ENCODE assay signal across 35 cellular contexts in genomic region chr20:7748624-7749023, GRCh38.
DNase-seq lines count a peak whose midpoint lies in the region; ATAC-seq, FAIRE-seq and TF ChIP-seq lines count a peak whose summit lies in the region.
"Had no signal": no experiment of that assay in that cellular context is flagged by ENCODE, and none has a peak within 500 bp of the region (broad histone marks: within the 10 kb centered on the region; RNA-seq: fewer than 3 reads in every experiment).

No MANE protein-coding gene starts in this region.

- H3K4me1 Mint-ChIP-seq in activated T-helper 2 cell treated with anti-CD3 and anti-CD28 coated beads, Interferon-gamma antibody, Interleukin-2, Interleukin-4, amounts not matched to agents 10 μg/mL and 5 μg/mL and 100 μg/mL, durations not matched to agents 14 hours and 24 hours and 36 hours (ENCODE audit: low read depth), result no peaks in the 10 kb centered on the region
- H3K4me1 Mint-ChIP-seq: B cell; CD14-positive monocyte; CD4-positive, alpha-beta memory T cell; CD4-positive, CD25-positive, alpha-beta regulatory T cell; CD8-positive, alpha-beta memory T cell had no signal

- no peak overlapping the region for H3K4me2 ChIP-seq in HepG2 (ENCODE audit: low read depth, low read length)
- H3K4me2 ChIP-seq: A549; BLaER1; BLaER1 treated with 17β-estradiol and CSF1 and Interleukin-3, amounts not matched to agents 10 nM and 100 nM had no signal

- no TSS peak for BruUV-seq in HepG2 (replicated peaks; lab: Mats Ljungman, UMichigan)

- H2AFZ ChIP-seq in HepG2 (ENCODE audit: low read length), result no peak overlapping the region

- no peaks in the 10 kb centered on the region for H3K79me2 ChIP-seq in HepG2 (ENCODE audit: insufficient read depth, low read length)

- in situ Hi-C loops in HepG2 (cut with HindIII; ENCODE audit: extremely low pct_ligation_motif_present, low pct_unique_long_range_greater_than_20kb), result no loop called here

- no peaks in the 10 kb centered on the region for H3K9me3 Mint-ChIP-seq in activated T-helper 2 cell treated with anti-CD3 and anti-CD28 coated beads, Interferon-gamma antibody, Interleukin-2, Interleukin-4, amounts not matched to agents 10 μg/mL and 5 μg/mL and 100 μg/mL, durations not matched to agents 14 hours and 24 hours and 36 hours
- H3K9me3 Mint-ChIP-seq: CD8-positive, alpha-beta T cell had no signal

- H3K27ac ChIP-seq in liver (ENCODE audit: low read depth in 1 of 2, low read length in 2 of 2) (no peak overlapping the region), HepG2 (ENCODE audit: extremely low read length, insufficient read depth, low read length) (no peak overlapping the region)
- H3K27ac ChIP-seq: 22Rv1; A549; BLaER1; BLaER1 treated with 17β-estradiol and CSF1 and Interleukin-3, amounts not matched to agents 10 nM and 100 nM; C4-2B had no signal

- no peak overlapping the region for H3K4me3 Mint-ChIP-seq in activated T-helper 2 cell treated with anti-CD3 and anti-CD28 coated beads, Interferon-gamma antibody, Interleukin-2, Interleukin-4, amounts not matched to agents 10 μg/mL and 5 μg/mL and 100 μg/mL, durations not matched to agents 14 hours and 24 hours and 36 hours (ENCODE audit: low read depth)
- H3K4me3 Mint-ChIP-seq: B cell; CD14-positive monocyte; CD4-positive, alpha-beta memory T cell; CD4-positive, alpha-beta T cell; CD4-positive, CD25-positive, alpha-beta regulatory T cell; CD8-positive, alpha-beta memory T cell; CD8-positive, alpha-beta T cell had no signal

- CTCF ChIA-PET in HepG2 (lab: Yijun Ruan, JAX; ENCODE audit: low intra/inter-chr PET ratio, low total read pairs), result no interaction called here

- H3K27me3 ChIP-seq in liver (ENCODE audit: control insufficient read depth in 4 of 4, insufficient read depth in 4 of 4, low read length in 3 of 4), result no peaks in the 10 kb centered on the region
- no peaks in the 10 kb centered on the region for H3K27me3 ChIP-seq in HepG2 (ENCODE audit: control insufficient read depth in 1 of 2, insufficient read depth in 2 of 2, low read length in 2 of 2)
- H3K27me3 ChIP-seq: BLaER1; BLaER1 treated with 17β-estradiol and CSF1 and Interleukin-3, amounts not matched to agents 10 nM and 100 nM had no signal

- DNase-seq in HepG2 (ENCODE audit: low spot score) (no peak), left lobe of liver (ENCODE audit: low spot score) (no peak), mucosa of gallbladder (ENCODE audit: low spot score) (peak; percentile 31), pons (ENCODE audit: low spot score) (no peak)
- no peak for DNase-seq in activated T-helper 2 cell treated with anti-CD3 and anti-CD28 coated beads, Interferon-gamma antibody, Interleukin-2, Interleukin-4, amounts not matched to agents 10 μg/mL and 5 μg/mL and 100 μg/mL, durations not matched to agents 14 hours and 24 hours and 36 hours (ENCODE audit: low spot score)
- DNase-seq: 8988T; ACHN; AML-193; BE2C; C1 segment of cervical spinal cord; Caco-2; Calu3; CD4-positive, alpha-beta memory T cell; CD4-positive, alpha-beta T cell; CD4-positive, CD25-positive, alpha-beta regulatory T cell; CD8-positive, alpha-beta memory T cell; CD8-positive, alpha-beta T cell; COR-L47; DMS 273 treated with DMSO at 0.1 percent for 48 hours; DMS153; DMS53; DMS79; DMS79 treated with DMSO at 0.1 percent for 48 hours; DND-41; EL had no signal

- H3K36me3 ChIP-seq in liver (ENCODE audit: control insufficient read depth in 4 of 4, insufficient read depth in 3 of 4, low read depth in 1 of 4, low read length in 3 of 4), result no peaks in the 10 kb centered on the region
- H3K36me3 ChIP-seq in HepG2 (replicated peaks in 1 of 2; ENCODE audit: control insufficient read depth in 1 of 2, insufficient read depth in 2 of 2, low read length in 2 of 2), result no peaks in the 10 kb centered on the region
- H3K36me3 ChIP-seq: BE2C; BLaER1; BLaER1 treated with 17β-estradiol and CSF1 and Interleukin-3, amounts not matched to agents 10 nM and 100 nM had no signal

- H3K36me3 Mint-ChIP-seq in activated T-helper 2 cell treated with anti-CD3 and anti-CD28 coated beads, Interferon-gamma antibody, Interleukin-2, Interleukin-4, amounts not matched to agents 10 μg/mL and 5 μg/mL and 100 μg/mL, durations not matched to agents 14 hours and 24 hours and 36 hours (ENCODE audit: low read depth), result no peaks in the 10 kb centered on the region
- H3K36me3 Mint-ChIP-seq: CD14-positive monocyte; CD4-positive, alpha-beta memory T cell; CD4-positive, CD25-positive, alpha-beta regulatory T cell; CD8-positive, alpha-beta memory T cell; CD8-positive, alpha-beta T cell had no signal

- no peak for TF ChIP-seq CTCF in liver (IDR thresholded peaks at IDR 0.05; ENCODE audit: low read depth, low read length, missing input control)
- TF ChIP-seq CTCF in HepG2 (CRISPR knock-in tag; IDR thresholded peaks at IDR 0.05), result no peak

- ATAC-seq in HepG2, result no peak
- ATAC-seq in left lobe of liver, result peak; percentile 52
- ATAC-seq: A549; CD8-positive, alpha-beta T cell had no signal

- peaks cover 2 to 17% (median 5%) of the 10 kb centered on the region in 4 donors for H3K4me1 ChIP-seq in liver (ENCODE audit: control insufficient read depth in 4 of 4, insufficient read depth in 4 of 4, low read length in 3 of 4)
- peaks cover 8% of the 10 kb centered on the region; the same call in 1 of the 2 replicates for H3K4me1 ChIP-seq in HepG2 (ENCODE audit: insufficient read depth, low read length)
- H3K4me1 ChIP-seq: A549; BE2C; BLaER1; BLaER1 treated with 17β-estradiol and CSF1 and Interleukin-3, amounts not matched to agents 10 nM and 100 nM; Caco-2 had no signal

- no peak for TF ChIP-seq POLR2A in HepG2 (IDR thresholded peaks at IDR 0.05; ENCODE audit: insufficient read depth in 1 of 2, low read depth in 2 of 2, low read length in 2 of 2)

- no peaks in the 10 kb centered on the region for H4K20me1 ChIP-seq in HepG2 (ENCODE audit: insufficient read depth, low read length)
- H4K20me1 ChIP-seq: BLaER1; BLaER1 treated with 17β-estradiol and CSF1 and Interleukin-3, amounts not matched to agents 10 nM and 100 nM had no signal

- H3K9me3 ChIP-seq in liver (ENCODE audit: control insufficient read depth in 4 of 4, low read length in 3 of 4) (peaks cover 0 to 7% (median 0%) of the 10 kb centered on the region in 4 donors), HepG2 (ENCODE audit: low read length) (no peaks in the 10 kb centered on the region)
- H3K9me3 ChIP-seq: A549; BE2C; BLaER1; BLaER1 treated with 17β-estradiol and CSF1 and Interleukin-3, amounts not matched to agents 10 nM and 100 nM; Caco-2 had no signal

- no peak overlapping the region for H3K9ac ChIP-seq in liver (ENCODE audit: low read depth in 1 of 2, low read length in 2 of 2)
- H3K9ac ChIP-seq in HepG2 (ENCODE audit: insufficient read depth, low read depth, low read length), result no peak overlapping the region
- H3K9ac ChIP-seq: BLaER1; BLaER1 treated with 17β-estradiol and CSF1 and Interleukin-3, amounts not matched to agents 10 nM and 100 nM had no signal

- intact Hi-C loops in HepG2 (cut with micrococcal nuclease; ENCODE audit: unreplicated experiment), result no loop called here
- intact Hi-C loops in activated T-helper 2 cell treated with anti-CD3 and anti-CD28 coated beads, Interferon-gamma antibody, Interleukin-2, Interleukin-4, amounts not matched to agents 10 μg/mL and 5 μg/mL and 100 μg/mL, durations not matched to agents 14 hours and 24 hours and 36 hours (cut with micrococcal nuclease), result no loop called here

- peaks cover 6% of the 10 kb centered on the region for H3K27me3 Mint-ChIP-seq in activated T-helper 2 cell treated with anti-CD3 and anti-CD28 coated beads, Interferon-gamma antibody, Interleukin-2, Interleukin-4, amounts not matched to agents 10 μg/mL and 5 μg/mL and 100 μg/mL, durations not matched to agents 14 hours and 24 hours and 36 hours (ENCODE audit: low read depth)
- H3K27me3 Mint-ChIP-seq: B cell; CD4-positive, alpha-beta memory T cell; CD4-positive, alpha-beta T cell; CD4-positive, CD25-positive, alpha-beta regulatory T cell; CD8-positive, alpha-beta memory T cell had no signal

- POLR2A ChIA-PET in HepG2 (lab: Yijun Ruan, JAX), result no interaction called here

- TF ChIP-seq EP300 in HepG2 (IDR thresholded peaks at IDR 0.05; ENCODE audit: low read depth in 2 of 2, low read length in 2 of 2), result no peak
- no peak for TF ChIP-seq EP300 in HepG2 (CRISPR knock-in tag; IDR thresholded peaks at IDR 0.05; ENCODE audit: borderline replicate concordance)

- no peak for FAIRE-seq in HepG2 (lab: Jason Lieb, UNC)
- FAIRE-seq: A204.1, A549, D721Med had no signal

- H3K4me3 ChIP-seq in liver (ENCODE audit: low read depth in 1 of 3, low read length in 3 of 3) (no peak overlapping the region), HepG2 (replicated peaks in 1 of 3; ENCODE audit: insufficient read depth in 1 of 3, low read depth in 2 of 3, low read length in 3 of 3) (no peak overlapping the region)
- H3K4me3 ChIP-seq: A549; BLaER1; BLaER1 treated with 17β-estradiol and CSF1 and Interleukin-3, amounts not matched to agents 10 nM and 100 nM had no signal

- no peak overlapping the region for H3K27ac Mint-ChIP-seq in activated T-helper 2 cell treated with anti-CD3 and anti-CD28 coated beads, Interferon-gamma antibody, Interleukin-2, Interleukin-4, amounts not matched to agents 10 μg/mL and 5 μg/mL and 100 μg/mL, durations not matched to agents 14 hours and 24 hours and 36 hours
- H3K27ac Mint-ChIP-seq: B cell; CD14-positive monocyte; CD4-positive, alpha-beta memory T cell; CD4-positive, alpha-beta T cell; CD4-positive, CD25-positive, alpha-beta regulatory T cell; CD8-positive, alpha-beta memory T cell; CD8-positive, alpha-beta T cell had no signal

- TF ChIP-seq RAD21 in liver (IDR thresholded peaks at IDR 0.05) (no peak), HepG2 (CRISPR knock-in tag; IDR thresholded peaks at IDR 0.05) (no peak)

TF ChIP-seq in liver, 16 proteins besides CTCF, POLR2A, EP300 and RAD21:
- TF ChIP-seq HNF4A (conservative IDR thresholded peaks at IDR 0.05) (peak; percentile 13 to 26), HNF4G (IDR thresholded peaks at IDR 0.05) (no peak)

TF ChIP-seq in HepG2, 621 proteins besides CTCF, POLR2A, EP300 and RAD21:
- TF ChIP-seq KLF16 (CRISPR knock-in tag; IDR thresholded peaks at IDR 0.05) (no peak), MEF2D (CRISPR knock-in tag; IDR thresholded peaks at IDR 0.05) (no peak), ZNF431 (CRISPR knock-in tag; IDR thresholded peaks at IDR 0.05; ENCODE audit: borderline replicate concordance, low read depth) (no peak)
TF ChIP-seq in HepG2: peak in this region for 0.
